ENCODE assay signal across 8 cellular contexts in genomic region chr5:141992349-141992963, GRCh38. TPM values are rescaled to one million over a fixed set of nuclear protein-coding genes. Genes with fewer than 3 reads are reported as not detected.
DNase-seq lines count a peak whose midpoint lies in the region; TF ChIP-seq lines count a peak whose summit lies in the region.

No MANE protein-coding gene starts in this region.

- POLR2A ChIA-PET in activated CD4-positive, alpha-beta T cell treated with anti-CD3 and anti-CD28 coated beads, Interleukin-2, amount 10 ng/mL, durations not matched to agents 7 days and 5 days (lab: Charles Lee): interaction anchor here (0.9 kb wide), 1 partner anchor 159 kb away, joined by 3 read pairs; no protein-coding TSS in a partner anchor

- CTCF ChIA-PET in activated CD4-positive, alpha-beta T cell treated with anti-CD3 and anti-CD28 coated beads, Interleukin-2, amount 10 ng/mL, durations not matched to agents 7 days and 5 days (lab: Charles Lee): interaction anchor here (0.6 to 2.3 kb wide), 12 partner anchors 15 to 152 kb away, joined by 3 to 8 read pairs (median 4); partner anchors contain the start of gene RNF14

- H3K9me3 Mint-ChIP-seq in activated CD4-positive, alpha-beta T cell treated with anti-CD3 and anti-CD28 coated beads, Interleukin-2, amount 10 ng/mL, durations not matched to agents 7 days and 5 days: no peaks in the 10 kb centered on the region

- peaks cover 4% of the 10 kb centered on the region for H3K4me1 Mint-ChIP-seq in activated CD4-positive, alpha-beta T cell treated with anti-CD3 and anti-CD28 coated beads, Interleukin-2, amount 10 ng/mL, durations not matched to agents 7 days and 5 days

- H3K36me3 Mint-ChIP-seq in activated CD4-positive, alpha-beta T cell treated with anti-CD3 and anti-CD28 coated beads, Interleukin-2, amount 10 ng/mL, durations not matched to agents 7 days and 5 days (ENCODE audit: low read depth): peaks cover 29% of the 10 kb centered on the region

- TF ChIP-seq CTCF in HFF-Myc (IDR thresholded peaks at IDR 0.05; ENCODE audit: low read depth, low read length, missing control alignments): peak; percentile 69

- H3K27ac Mint-ChIP-seq in activated CD4-positive, alpha-beta T cell treated with anti-CD3 and anti-CD28 coated beads, Interleukin-2, amount 10 ng/mL, durations not matched to agents 7 days and 5 days: no peak overlapping the region

- DNase-seq in DMS 273 treated with DMSO at 0.1 percent for 48 hours (lab: John Stamatoyannopoulos, UW) (peak; percentile 13), HFF-Myc (ENCODE audit: extremely low read depth, low read depth) (no peak), NCI-H526 treated with DMSO at 0.1 percent for 48 hours (lab: John Stamatoyannopoulos, UW) (peak; percentile 28), dermis microvascular lymphatic vessel endothelial cell (ENCODE audit: low read depth in 2 of 2) (peak; percentile 56 to 68), medulla oblongata (ENCODE audit: extremely low spot score) (peak; percentile 86), epidermal melanocyte (ENCODE audit: insufficient read length, low spot score) (no peak)
- DNase-seq in activated CD4-positive, alpha-beta T cell treated with anti-CD3 and anti-CD28 coated beads, Interleukin-2, amount 10 ng/mL, durations not matched to agents 7 days and 5 days: peak; percentile 86
- DNase-seq in stimulated activated CD8-positive, alpha-beta memory T cell treated with anti-CD3 and anti-CD28 coated beads, Interleukin-4, amount 100 ng/mL, for 4 hours (ENCODE audit: low read depth in 2 of 2, low spot score in 1 of 2): peak; percentile 47 to 82

- no peak overlapping the region for H3K4me3 Mint-ChIP-seq in activated CD4-positive, alpha-beta T cell treated with anti-CD3 and anti-CD28 coated beads, Interleukin-2, amount 10 ng/mL, durations not matched to agents 7 days and 5 days

- no peaks in the 10 kb centered on the region for H3K27me3 Mint-ChIP-seq in activated CD4-positive, alpha-beta T cell treated with anti-CD3 and anti-CD28 coated beads, Interleukin-2, amount 10 ng/mL, durations not matched to agents 7 days and 5 days

- H3K4me3 ChIP-seq in HFF-Myc (replicated peaks; ENCODE audit: low read depth, low read length): no peak overlapping the region

RNA-seq across cellular contexts. Expression of gene GNPDA1, which starts 20.4 kb away (rescaled TPM):
- total RNA-seq in activated CD4-positive, alpha-beta T cell treated with anti-CD3 and anti-CD28 coated beads, Interleukin-2, amount 10 ng/mL, durations not matched to agents 7 days and 5 days: 10 to 100 TPM; 34.4 to 36.1 TPM
- 28.5 and 53.6 TPM in 2 replicates for total RNA-seq in dermis microvascular lymphatic vessel endothelial cell

RNA-seq across cellular contexts. Expression of gene RNF14, which starts 23.6 kb away (rescaled TPM):
- total RNA-seq in activated CD4-positive, alpha-beta T cell treated with anti-CD3 and anti-CD28 coated beads, Interleukin-2, amount 10 ng/mL, durations not matched to agents 7 days and 5 days: 10 to 100 TPM; 28.8 to 33.7 TPM
- 46.0 and 58.4 TPM in 2 replicates for total RNA-seq in dermis microvascular lymphatic vessel endothelial cell

RNA-seq across cellular contexts. Expression of gene PCDH12, which starts 34.5 kb away (rescaled TPM):
- under 1 TPM; 0.73 to 0.82 TPM for total RNA-seq in activated CD4-positive, alpha-beta T cell treated with anti-CD3 and anti-CD28 coated beads, Interleukin-2, amount 10 ng/mL, durations not matched to agents 7 days and 5 days
- total RNA-seq in dermis microvascular lymphatic vessel endothelial cell: 22.9 and 29.7 TPM in 2 replicates

Comparison
In these comparisons a context has a peak if more than half of its experiments do, and no peak if none do; other contexts are left out.
1. DNase-seq: peak in DMS 273 treated with DMSO at 0.1 percent for 48 hours (single experiment), NCI-H526 treated with DMSO at 0.1 percent for 48 hours (single experiment), activated CD4-positive, alpha-beta T cell treated with anti-CD3 and anti-CD28 coated beads, Interleukin-2, amount 10 ng/mL, durations not matched to agents 7 days and 5 days (single experiment), dermis microvascular lymphatic vessel endothelial cell (2 of 2), medulla oblongata (single experiment) and stimulated activated CD8-positive, alpha-beta memory T cell treated with anti-CD3 and anti-CD28 coated beads, Interleukin-4, amount 100 ng/mL, for 4 hours (2 of 2); none in HFF-Myc (single experiment) and epidermal melanocyte (single experiment).
2. RNA of gene PCDH12, which starts 34.5 kb away (total RNA-seq): 22.9 to 29.7 TPM in dermis microvascular lymphatic vessel endothelial cell; 0.73 to 0.82 TPM in activated CD4-positive, alpha-beta T cell treated with anti-CD3 and anti-CD28 coated beads, Interleukin-2, amount 10 ng/mL, durations not matched to agents 7 days and 5 days; every median in the first group is over 10 times any median in the second.